In genomic region chr3:14410501-14411165, GRCh38 we compare ENCODE assay signal across 1 cellular context.
TF ChIP-seq lines count a peak whose summit lies in the region.

No MANE protein-coding gene starts in this region.

TF ChIP-seq in K562, 482 proteins besides CTCF, POLR2A, EP300 and RAD21 (continued from another document and continues in another):
- TF ChIP-seq ATF6 (CRISPR knock-in tag; IDR thresholded peaks at IDR 0.05) (no peak), ZNF76 (CRISPR knock-in tag; IDR thresholded peaks at IDR 0.05; ENCODE audit: borderline replicate concordance) (peak; percentile 79), NR2C1 (IDR thresholded peaks at IDR 0.05) (no peak), NR2C1 (tag; IDR thresholded peaks at IDR 0.05) (peak; percentile 75), ZNF551 (CRISPR knock-in tag; IDR thresholded peaks at IDR 0.05) (no peak), CCNT2 (IDR thresholded peaks at IDR 0.05; ENCODE audit: borderline replicate concordance, extremely low read depth, insufficient read length, low read depth, low read length) (peak; percentile 31), ZNF175 (CRISPR knock-in tag; IDR thresholded peaks at IDR 0.05; ENCODE audit: low read depth) (peak; percentile 93), COPS2 (conservative IDR thresholded peaks at IDR 0.05) (no peak), ELF1 (tag; IDR thresholded peaks at IDR 0.05) (peak; percentile 52), ZNF785 (CRISPR knock-in tag; IDR thresholded peaks at IDR 0.05) (no peak), ZBTB34 (CRISPR knock-in tag; IDR thresholded peaks at IDR 0.05) (no peak), ZEB2 (IDR thresholded peaks at IDR 0.05) (peak; percentile 90), ZNF395 (CRISPR knock-in tag; IDR thresholded peaks at IDR 0.05) (peak; percentile 93; the same call in 1 of the 2 replicates), VEZF1 (CRISPR knock-in tag; IDR thresholded peaks at IDR 0.05) (peak; percentile 11), HDAC6 (IDR thresholded peaks at IDR 0.05; ENCODE audit: low read depth, low read length) (no peak), TOE1 (IDR thresholded peaks at IDR 0.05; ENCODE audit: borderline replicate concordance) (no peak), TOE1 (CRISPR knock-in tag; IDR thresholded peaks at IDR 0.05; ENCODE audit: borderline replicate concordance, low read depth) (0 out of 2 replicates have a peak, but pooled peaks have one; percentile 81), RCOR1 (IDR thresholded peaks at IDR 0.05; ENCODE audit: borderline replicate concordance in 1 of 2, low read depth in 2 of 2, low read length in 2 of 2) (peak; percentile 72 to 94; a peak in 3 of 4 replicates), ZNF277 (CRISPR knock-in tag; IDR thresholded peaks at IDR 0.05; ENCODE audit: borderline replicate concordance) (no peak), USF1 (CRISPR knock-in tag; IDR thresholded peaks at IDR 0.05) (0 out of 2 replicates have a peak, but pooled peaks have one; percentile 18), MECOM (CRISPR knock-in tag; IDR thresholded peaks at IDR 0.05) (peak; percentile 80; the same call in 1 of the 2 replicates), ZBTB40 (IDR thresholded peaks at IDR 0.05) (0 out of 2 replicates have a peak, but pooled peaks have one; percentile 6), ZBTB40 (CRISPR knock-in tag; IDR thresholded peaks at IDR 0.05) (no peak), GTF2F1 (IDR thresholded peaks at IDR 0.05; ENCODE audit: low read depth, low read length) (no peak), HDAC1 (IDR thresholded peaks at IDR 0.05) (peak in 1 of 2 experiments; percentile 48; a peak in 2 of 4 replicates), MAFF (IDR thresholded peaks at IDR 0.05; ENCODE audit: low read length) (peak; percentile 97), ZNF121 (CRISPR knock-in tag; conservative IDR thresholded peaks at IDR 0.05) (no peak), SREBF1 (IDR thresholded peaks at IDR 0.05; ENCODE audit: borderline replicate concordance, low read depth, low read length) (peak; percentile 24; the same call in 1 of the 2 replicates), PREB (CRISPR knock-in tag; IDR thresholded peaks at IDR 0.05) (no peak), PHF8 (IDR thresholded peaks at IDR 0.05; ENCODE audit: borderline replicate concordance, low read length) (peak; percentile 43; the same call in 1 of the 2 replicates), YY1 (IDR thresholded peaks at IDR 0.05; ENCODE audit: borderline replicate concordance in 1 of 3, control insufficient read depth in 1 of 3, extremely low read depth in 1 of 3, insufficient read depth in 3 of 3, insufficient read length in 1 of 3, insufficient replicate concordance in 2 of 3, low read depth in 1 of 3, low read length in 2 of 3) (peak in 2 of 3 experiments; percentile 28 to 65), CREM (IDR thresholded peaks at IDR 0.05; ENCODE audit: low read depth) (peak; percentile 69; the same call in 1 of the 2 replicates), MYBL2 (IDR thresholded peaks at IDR 0.05; ENCODE audit: low read depth) (no peak), MYBL2 (CRISPR knock-in tag; IDR thresholded peaks at IDR 0.05; ENCODE audit: borderline replicate concordance) (no peak), ZNF644 (tag; IDR thresholded peaks at IDR 0.05; ENCODE audit: low read depth) (peak; percentile 93), EZH2 (IDR thresholded peaks at IDR 0.05; ENCODE audit: borderline replicate concordance, low read depth, low read length) (no peak), ZNF239 (CRISPR knock-in tag; IDR thresholded peaks at IDR 0.05) (peak; percentile 44; the same call in 1 of the 2 replicates), ZNF639 (CRISPR knock-in tag; conservative IDR thresholded peaks at IDR 0.05 in 1 of 2, IDR thresholded peaks at IDR 0.05 in 1 of 2) (peak in 1 of 2 experiments; percentile 92; a peak in 2 of 4 replicates), GABPB1 (CRISPR knock-in tag; IDR thresholded peaks at IDR 0.05) (peak; percentile 54; the same call in 1 of the 2 replicates), ZNF384 (IDR thresholded peaks at IDR 0.05; ENCODE audit: low read depth, low read length) (0 out of 2 replicates have a peak, but pooled peaks have one; percentile 20)
